Comparison of ENCODE assay signal across 8 cellular contexts in genomic region chr16:67834242-67834614, GRCh38. TPM values are rescaled to one million over a fixed set of nuclear protein-coding genes. Genes with fewer than 3 reads are reported as not detected.
A peak's percentile ranks its signal among the peaks of the same experiment; 100 is the strongest.
DNase-seq lines count a peak whose midpoint lies in the region; ATAC-seq and TF ChIP-seq lines count a peak whose summit lies in the region.

No MANE protein-coding gene starts in this region.

- no peaks in the 10 kb centered on the region for H3K9me3 ChIP-seq in mononuclear cell (ENCODE audit: low read depth, low read length)
- H3K9me3 ChIP-seq in upper lobe of right lung, result no peaks in the 10 kb centered on the region

- intact Hi-C loops in Right ventricle myocardium inferior (cut with DNase I) (no loop called here), cardiac septum (cut with DNase I) (loop anchor here (5.0 kb wide), 1 partner anchor 98 kb away; the partner anchor contains the start of gene CTRL), MCF 10A (cut with micrococcal nuclease) (loop anchor here (5.0 kb wide), 1 partner anchor 93 kb away; no protein-coding TSS in a partner anchor), upper lobe of right lung (cut with DNase I) (no loop called here)

- no peaks in the 10 kb centered on the region for H3K9me3 Mint-ChIP-seq in MCF 10A (ENCODE audit: unreplicated experiment)

- peaks cover 30% of the 10 kb centered on the region for H3K36me3 ChIP-seq in upper lobe of right lung

- DNase-seq in Right ventricle myocardium inferior (ENCODE audit: missing footprints) (peak; percentile 5), cardiac septum (ENCODE audit: low spot score) (no peak), MCF 10A (ENCODE audit: unreplicated experiment) (no peak), upper lobe of right lung (no peak)
- DNase-seq in effector CD4-positive, alpha-beta T cell, result no peak

- H3K36me3 Mint-ChIP-seq in MCF 10A (ENCODE audit: insufficient read depth, unreplicated experiment), result peaks cover 10% of the 10 kb centered on the region

- no peak for ATAC-seq in Right ventricle myocardium inferior
- no peak for ATAC-seq in upper lobe of right lung
- no peak for ATAC-seq in HG03280 (IDR thresholded peaks at IDR 0.05; ENCODE audit: unreplicated experiment)
- ATAC-seq in HG03439 (IDR thresholded peaks at IDR 0.05; ENCODE audit: unreplicated experiment), result no peak

- POLR2A ChIA-PET in MCF 10A (lab: Yijun Ruan, JAX), result interaction anchor here (0.8 to 1.9 kb wide), 10 partner anchors 11 to 115 kb away, joined by 3 to 19 read pairs (median 8); partner anchors contain the start of genes GFOD2, NUTF2, PSKH1 and RANBP10

- H3K4me3 ChIP-seq in mononuclear cell (ENCODE audit: low read length) (peak overlapping the region; percentile 58), upper lobe of right lung (peak overlapping the region; percentile 79)

- no TSS peak for BruUV-seq in MCF 10A (replicated peaks; lab: Mats Ljungman, UMichigan)

- CTCF ChIA-PET in MCF 10A (lab: Yijun Ruan, JAX), result interaction anchor here (2.3 to 2.5 kb wide), 2 partner anchors 10 to 18 kb away, joined by 12 to 20 read pairs; no protein-coding TSS in a partner anchor

- H3K4me1 ChIP-seq in mononuclear cell (ENCODE audit: insufficient read depth, low read length) (peaks cover 17% of the 10 kb centered on the region), upper lobe of right lung (peaks cover 12% of the 10 kb centered on the region)

- H3K4me3 Mint-ChIP-seq in MCF 10A (ENCODE audit: unreplicated experiment), result peak overlapping the region; percentile 93

- H3K27me3 ChIP-seq in mononuclear cell (ENCODE audit: insufficient read depth, low read length) (no peaks in the 10 kb centered on the region), upper lobe of right lung (no peaks in the 10 kb centered on the region)

- peak overlapping the region; percentile 55 for H3K27ac ChIP-seq in upper lobe of right lung

- H3K4me1 Mint-ChIP-seq in MCF 10A (ENCODE audit: insufficient read depth, unreplicated experiment), result peaks cover 9% of the 10 kb centered on the region

- no peak overlapping the region for H3K27ac Mint-ChIP-seq in MCF 10A (ENCODE audit: low read depth, unreplicated experiment)

- TF ChIP-seq CTCF in MCF 10A (IDR thresholded peaks at IDR 0.05; ENCODE audit: unreplicated experiment), result no peak
- TF ChIP-seq CTCF in upper lobe of right lung (IDR thresholded peaks at IDR 0.05), result no peak

- no peaks in the 10 kb centered on the region for H3K27me3 Mint-ChIP-seq in MCF 10A (ENCODE audit: insufficient read depth, unreplicated experiment)

RNA-seq across cellular contexts. Expression of gene THAP11, which starts 7.9 kb away (rescaled TPM):
- 32.3 TPM for total RNA-seq in Right ventricle myocardium inferior
- total RNA-seq in cardiac septum, result 23.0 TPM
- total RNA-seq in MCF 10A (2022), result 18.3 and 20.5 TPM in 2 replicates
- total RNA-seq in mononuclear cell, result 38.5 TPM
- total RNA-seq in upper lobe of right lung, result 25.1 TPM

RNA-seq across cellular contexts. Expression of gene NUTF2, which starts 12.5 kb away (rescaled TPM):
- total RNA-seq in Right ventricle myocardium inferior, result 86.6 TPM
- total RNA-seq in cardiac septum, result 87.1 TPM
- 133 TPM in 2 replicates for total RNA-seq in MCF 10A (2022)
- total RNA-seq in mononuclear cell, result 89.1 TPM
- total RNA-seq in upper lobe of right lung, result 55.0 TPM

RNA-seq across cellular contexts. Expression of gene CENPT, which starts 13.3 kb away (rescaled TPM):
- 21.3 TPM for total RNA-seq in Right ventricle myocardium inferior
- total RNA-seq in cardiac septum, result 27.9 TPM
- total RNA-seq in MCF 10A (2022), result 30.9 and 35.5 TPM in 2 replicates
- total RNA-seq in mononuclear cell, result 20.8 TPM
- 30.0 TPM for total RNA-seq in upper lobe of right lung

RNA-seq across cellular contexts. Expression of gene TSNAXIP1, which starts 27.5 kb away (rescaled TPM):
- total RNA-seq in Right ventricle myocardium inferior, result 0.41 TPM
- total RNA-seq in cardiac septum, result 0.51 TPM
- total RNA-seq in MCF 10A (2022), result 1.1 and 1.5 TPM in 2 replicates
- total RNA-seq in mononuclear cell, result 0.42 TPM
- 0.55 TPM for total RNA-seq in upper lobe of right lung

RNA-seq across cellular contexts. Expression of gene RANBP10, which starts 27.9 kb away (rescaled TPM):
- total RNA-seq in Right ventricle myocardium inferior (11.1 TPM), cardiac septum (16.4 TPM), MCF 10A (2022) (17.2 and 21.7 TPM in 2 replicates), mononuclear cell (8.5 TPM), upper lobe of right lung (19.2 TPM)

Comparison
In these comparisons a context has a peak if more than half of its experiments do, and no peak if none do; other contexts are left out.
1. intact Hi-C loops: an anchor here in cardiac septum (5.0 kb wide) and MCF 10A (5.0 kb wide); none called in Right ventricle myocardium inferior and upper lobe of right lung.